ENCODE assay signal across 8 cellular contexts in genomic region chr17:1107777-1108559, GRCh38.
DNase-seq lines count a peak whose midpoint lies in the region; ATAC-seq and TF ChIP-seq lines count a peak whose summit lies in the region.

No MANE protein-coding gene starts in this region.

- peak overlapping the region; percentile 86 for H3K4me3 ChIP-seq in ascending aorta

- H3K4me3 Mint-ChIP-seq in activated CD4-positive, alpha-beta T cell treated with anti-CD3 and anti-CD28 coated beads, Interleukin-2, amount 10 ng/mL, durations not matched to agents 24 days and 14 days = peak overlapping the region; percentile 88
- peak overlapping the region; percentile 75 to 84 (median 81) for H3K4me3 Mint-ChIP-seq in immature natural killer cell
- H3K4me3 Mint-ChIP-seq in stimulated activated naive CD8-positive, alpha-beta T cell treated with anti-CD3 and anti-CD28 coated beads, Interleukin-15, amount 100 ng/mL, for 72 hours = peak overlapping the region; percentile 94 to 97

- peak overlapping the region; percentile 52 for H3K27ac Mint-ChIP-seq in activated CD4-positive, alpha-beta T cell treated with anti-CD3 and anti-CD28 coated beads, Interleukin-2, amount 10 ng/mL, durations not matched to agents 24 days and 14 days
- peak overlapping the region; percentile 77 to 91 (median 88) for H3K27ac Mint-ChIP-seq in immature natural killer cell
- peak overlapping the region; percentile 25 to 59 for H3K27ac Mint-ChIP-seq in stimulated activated naive CD8-positive, alpha-beta T cell treated with anti-CD3 and anti-CD28 coated beads, Interleukin-15, amount 100 ng/mL, for 72 hours

- peaks cover 31% of the 10 kb centered on the region for H3K4me1 Mint-ChIP-seq in activated CD4-positive, alpha-beta T cell treated with anti-CD3 and anti-CD28 coated beads, Interleukin-2, amount 10 ng/mL, durations not matched to agents 24 days and 14 days
- peaks cover 49 to 62% of the 10 kb centered on the region in 2 donors for H3K4me1 Mint-ChIP-seq in immature natural killer cell
- H3K4me1 Mint-ChIP-seq in stimulated activated naive CD8-positive, alpha-beta T cell treated with anti-CD3 and anti-CD28 coated beads, Interleukin-15, amount 100 ng/mL, for 72 hours = peaks cover 54% of the 10 kb centered on the region

- no peaks in the 10 kb centered on the region for H3K9me3 ChIP-seq in ascending aorta

- ATAC-seq in stimulated activated naive CD8-positive, alpha-beta T cell treated with anti-CD3 and anti-CD28 coated beads, Interleukin-15, amount 100 ng/mL, for 72 hours = no peak

- intact Hi-C loops in activated CD4-positive, alpha-beta T cell treated with anti-CD3 and anti-CD28 coated beads, Interleukin-2, amount 10 ng/mL, durations not matched to agents 24 days and 14 days (cut with micrococcal nuclease) = no loop called here
- intact Hi-C loops in ascending aorta (cut with DNase I) = loop anchor here (5.0 kb wide), 1 partner anchor 101 kb away; no protein-coding TSS in a partner anchor

- H3K36me3 ChIP-seq in ascending aorta = no peaks in the 10 kb centered on the region

- H3K36me3 Mint-ChIP-seq in activated CD4-positive, alpha-beta T cell treated with anti-CD3 and anti-CD28 coated beads, Interleukin-2, amount 10 ng/mL, durations not matched to agents 24 days and 14 days (ENCODE audit: low read depth) = peaks cover 16% of the 10 kb centered on the region
- no peaks in the 10 kb centered on the region for H3K36me3 Mint-ChIP-seq in immature natural killer cell

- H3K27me3 Mint-ChIP-seq in activated CD4-positive, alpha-beta T cell treated with anti-CD3 and anti-CD28 coated beads, Interleukin-2, amount 10 ng/mL, durations not matched to agents 24 days and 14 days = no peaks in the 10 kb centered on the region
- peaks cover 0 to 13% (median 2%) of the 10 kb centered on the region in 3 donors for H3K27me3 Mint-ChIP-seq in immature natural killer cell (ENCODE audit: low read depth in 3 of 3)
- no peaks in the 10 kb centered on the region for H3K27me3 Mint-ChIP-seq in stimulated activated naive CD8-positive, alpha-beta T cell treated with anti-CD3 and anti-CD28 coated beads, Interleukin-15, amount 100 ng/mL, for 72 hours

- TF ChIP-seq CTCF in ascending aorta (IDR thresholded peaks at IDR 0.05) = no peak

- H3K4me1 ChIP-seq in ascending aorta = peaks cover 29 to 83% of the 10 kb centered on the region in 2 donors

- H3K9me3 Mint-ChIP-seq in activated CD4-positive, alpha-beta T cell treated with anti-CD3 and anti-CD28 coated beads, Interleukin-2, amount 10 ng/mL, durations not matched to agents 24 days and 14 days = no peaks in the 10 kb centered on the region
- H3K9me3 Mint-ChIP-seq in immature natural killer cell = no peaks in the 10 kb centered on the region
- no peaks in the 10 kb centered on the region for H3K9me3 Mint-ChIP-seq in stimulated activated naive CD8-positive, alpha-beta T cell treated with anti-CD3 and anti-CD28 coated beads, Interleukin-15, amount 100 ng/mL, for 72 hours

- peak overlapping the region; percentile 90 to 99 for H3K27ac ChIP-seq in ascending aorta

- no peaks in the 10 kb centered on the region for H3K27me3 ChIP-seq in ascending aorta

- DNase-seq in activated CD4-positive, alpha-beta T cell treated with anti-CD3 and anti-CD28 coated beads, Interleukin-2, amount 10 ng/mL, durations not matched to agents 24 days and 14 days = peak; percentile 71
- no peak for DNase-seq in activated CD4-positive, alpha-beta T cell treated with anti-CD3 and anti-CD28 coated beads for 48 hours
- DNase-seq in ascending aorta (ENCODE audit: low spot score in 2 of 2) (peak in 1 of 2 donors; percentile 81), immature natural killer cell (peak in 2 of 3 donors; percentile 19 to 33), HUDEP-2 (lab: John Stamatoyannopoulos, UW; ENCODE audit: unreplicated experiment in 76 of 76) (no peak), NCI-H524 (lab: John Stamatoyannopoulos, UW) (no peak), NCI-H1105 (lab: John Stamatoyannopoulos, UW) (no peak)
- DNase-seq in stimulated activated naive CD8-positive, alpha-beta T cell treated with anti-CD3 and anti-CD28 coated beads, Interleukin-15, amount 100 ng/mL, for 72 hours = no peak

Comparison
In these comparisons a context has a peak if more than half of its experiments do, and no peak if none do; other contexts are left out.
1. DNase-seq: peak in activated CD4-positive, alpha-beta T cell treated with anti-CD3 and anti-CD28 coated beads, Interleukin-2, amount 10 ng/mL, durations not matched to agents 24 days and 14 days (single experiment) and immature natural killer cell (2 of 3); none in activated CD4-positive, alpha-beta T cell treated with anti-CD3 and anti-CD28 coated beads for 48 hours (single experiment), stimulated activated naive CD8-positive, alpha-beta T cell treated with anti-CD3 and anti-CD28 coated beads, Interleukin-15, amount 100 ng/mL, for 72 hours (0 of 2), HUDEP-2 (0 of 76), NCI-H524 (0 of 2) and NCI-H1105 (single experiment).
2. Peak in every context shown above with its lines, with median percentiles within 50 percentile points of each other: H3K27ac Mint-ChIP-seq and H3K4me3 Mint-ChIP-seq.